2 cellular contexts compared by ENCODE assay signal in genomic region chrX:154402622-154403127, GRCh38.
TF ChIP-seq lines count a peak whose summit lies in the region.

No MANE protein-coding gene starts in this region.

TF ChIP-seq in A549, 52 proteins besides CTCF, POLR2A, EP300 and RAD21:
- TF ChIP-seq EHMT2 (IDR thresholded peaks at IDR 0.05; ENCODE audit: low read depth) (no peak), BHLHE40 (IDR thresholded peaks at IDR 0.05; ENCODE audit: low read depth, low read length) (no peak), ZC3H11A (IDR thresholded peaks at IDR 0.05) (no peak), RCOR1 (IDR thresholded peaks at IDR 0.05; ENCODE audit: low read depth, low read length) (no peak), CBX8 (IDR thresholded peaks at IDR 0.05) (no peak), MYC (IDR thresholded peaks at IDR 0.05; ENCODE audit: borderline replicate concordance, low read length) (no peak), ATOH8 (CRISPR knock-in tag; IDR thresholded peaks at IDR 0.05; ENCODE audit: low read depth) (no peak), JUNB (IDR thresholded peaks at IDR 0.05) (no peak), FOSB (CRISPR knock-in tag; IDR thresholded peaks at IDR 0.05) (no peak), HOXA7 (CRISPR knock-in tag; IDR thresholded peaks at IDR 0.05) (no peak), FOSL2 (IDR thresholded peaks at IDR 0.05) (no peak), FOSL2 (CRISPR knock-in tag; IDR thresholded peaks at IDR 0.05) (no peak), SREBF2 (IDR thresholded peaks at IDR 0.05) (no peak)
TF ChIP-seq in A549: peak in this region for 0.

TF ChIP-seq in IMR-90, 13 proteins besides CTCF, POLR2A, EP300 and RAD21:
- TF ChIP-seq SMC3 (IDR thresholded peaks at IDR 0.05; ENCODE audit: low read depth, low read length): no peak
- TF ChIP-seq CHD1 (IDR thresholded peaks at IDR 0.05; ENCODE audit: low read depth, low read length): no peak
